1 cellular context compared by ENCODE assay signal in genomic region chr7:43850348-43851116, GRCh38.
TF ChIP-seq lines count a peak whose summit lies in the region.

No MANE protein-coding gene starts in this region.

TF ChIP-seq in K562, 482 proteins besides CTCF, POLR2A, EP300 and RAD21 (continued from another document):
- no peak for TF ChIP-seq ZNF318 (IDR thresholded peaks at IDR 0.05; ENCODE audit: borderline replicate concordance in 1 of 2, low read depth in 1 of 2)
